ENCODE assay signal across 1 cellular context in the genomic region with DNA sequence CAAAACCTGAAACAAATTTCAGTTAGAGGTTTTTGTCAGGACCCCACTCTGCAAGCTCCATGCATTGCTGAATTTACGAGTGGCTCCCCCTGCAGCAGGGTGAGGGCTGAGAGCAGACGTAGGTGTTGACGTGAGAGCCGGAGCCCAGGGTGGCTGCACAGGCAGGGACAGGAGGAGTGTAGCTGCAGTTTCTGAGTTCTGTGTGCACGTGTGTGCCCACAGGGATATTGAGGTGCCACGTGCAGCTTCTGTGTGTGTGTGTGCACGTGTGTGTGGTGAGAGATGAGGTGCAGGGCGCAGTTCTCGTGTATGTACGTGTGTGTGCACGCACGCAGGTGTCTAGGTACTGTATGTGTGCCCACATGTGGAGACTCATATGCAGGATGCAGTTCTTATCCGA.
TF ChIP-seq lines count a peak whose summit lies in the region.

No MANE protein-coding gene starts in this region.

TF ChIP-seq in HepG2, 621 proteins besides CTCF, POLR2A, EP300 and RAD21:
- TF ChIP-seq, protein P1, sequence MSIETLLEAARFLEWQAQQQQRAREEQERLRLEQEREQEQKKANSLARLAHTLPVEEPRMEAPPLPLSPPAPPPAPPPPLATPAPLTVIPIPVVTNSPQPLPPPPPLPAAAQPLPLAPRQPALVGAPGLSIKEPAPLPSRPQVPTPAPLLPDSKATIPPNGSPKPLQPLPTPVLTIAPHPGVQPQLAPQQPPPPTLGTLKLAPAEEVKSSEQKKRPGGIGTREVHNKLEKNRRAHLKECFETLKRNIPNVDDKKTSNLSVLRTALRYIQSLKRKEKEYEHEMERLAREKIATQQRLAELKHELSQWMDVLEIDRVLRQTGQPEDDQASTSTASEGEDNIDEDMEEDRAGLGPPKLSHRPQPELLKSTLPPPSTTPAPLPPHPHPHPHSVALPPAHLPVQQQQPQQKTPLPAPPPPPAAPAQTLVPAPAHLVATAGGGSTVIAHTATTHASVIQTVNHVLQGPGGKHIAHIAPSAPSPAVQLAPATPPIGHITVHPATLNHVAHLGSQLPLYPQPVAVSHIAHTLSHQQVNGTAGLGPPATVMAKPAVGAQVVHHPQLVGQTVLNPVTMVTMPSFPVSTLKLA (IDR thresholded peaks at IDR 0.05) = peak; percentile 99
- TF ChIP-seq, protein P2, sequence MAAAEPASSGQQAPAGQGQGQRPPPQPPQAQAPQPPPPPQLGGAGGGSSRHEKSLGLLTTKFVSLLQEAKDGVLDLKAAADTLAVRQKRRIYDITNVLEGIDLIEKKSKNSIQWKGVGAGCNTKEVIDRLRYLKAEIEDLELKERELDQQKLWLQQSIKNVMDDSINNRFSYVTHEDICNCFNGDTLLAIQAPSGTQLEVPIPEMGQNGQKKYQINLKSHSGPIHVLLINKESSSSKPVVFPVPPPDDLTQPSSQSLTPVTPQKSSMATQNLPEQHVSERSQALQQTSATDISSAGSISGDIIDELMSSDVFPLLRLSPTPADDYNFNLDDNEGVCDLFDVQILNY (CRISPR knock-in tag; conservative IDR thresholded peaks at IDR 0.05) = no peak
